11 cellular contexts compared by ENCODE assay signal in genomic region chr20:5855939-5856338, GRCh38.
"Had no signal": no experiment of that assay in that cellular context is flagged by ENCODE, and none has a peak within 500 bp of the region (broad histone marks: within the 10 kb centered on the region; RNA-seq: fewer than 3 reads in every experiment).

No MANE protein-coding gene starts in this region.

- ATAC-seq: GM23338, HCT116 had no signal

- H3K4me2 ChIP-seq: GM23338 had no signal

- H3K9me3 ChIP-seq: HAP-1 had no signal

- H2AFZ ChIP-seq: GM23248, GM23338 had no signal

- H3K4me1 ChIP-seq: HAP-1 had no signal

- H3K9ac ChIP-seq: GM23248 had no signal

- DNase-seq: GM23248, GOT3, H7, H9, HCEC 1CT, HFFc6 had no signal

- H3K27ac ChIP-seq: GM23248 had no signal

- FAIRE-seq: H1, H54 had no signal

- H3K4me3 ChIP-seq: GM23248, GM23338, HAP-1 had no signal

- H3K36me3 ChIP-seq: HAP-1 had no signal
